Comparison of ENCODE assay signal across 3 cellular contexts in the genomic region with DNA sequence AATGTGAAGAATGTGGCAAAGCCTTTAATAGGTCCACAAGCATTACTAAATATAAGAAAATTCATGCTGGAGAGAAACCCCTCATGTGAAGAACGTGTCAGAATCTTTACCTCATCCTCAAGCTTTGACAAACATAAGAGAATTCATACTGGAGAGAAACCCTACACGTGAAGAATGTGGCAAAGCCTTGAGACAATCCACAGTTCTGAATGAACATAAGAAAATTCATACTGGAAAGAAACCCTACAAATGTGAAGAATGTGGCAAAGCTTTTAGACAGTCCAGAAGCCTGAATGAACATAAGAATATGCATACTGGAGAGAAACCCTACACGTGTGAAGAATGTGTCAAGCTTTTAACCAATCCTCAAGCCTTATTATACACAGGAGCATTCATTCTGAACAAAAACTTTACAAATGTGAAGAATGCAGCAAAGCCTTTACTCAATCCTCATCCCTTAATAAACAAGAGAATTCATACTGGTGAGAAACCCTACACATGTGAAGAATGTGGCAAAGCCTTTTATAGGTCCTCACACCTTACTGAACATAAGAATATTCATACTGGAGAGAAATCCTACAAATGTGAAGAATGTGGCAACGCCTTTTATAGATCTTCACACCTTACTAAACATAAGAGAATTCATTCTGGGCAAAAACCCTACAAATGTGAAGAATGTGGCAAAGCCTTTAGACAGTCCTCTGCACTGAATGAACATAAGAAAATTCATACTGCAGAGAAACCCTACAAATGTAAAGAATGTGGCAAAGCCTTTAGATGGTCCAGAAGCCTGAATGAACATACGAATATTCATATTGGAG.
TF ChIP-seq lines count a peak whose summit lies in the region.

No MANE protein-coding gene starts in this region.

TF ChIP-seq in HCT116, 20 proteins besides CTCF, POLR2A, EP300 and RAD21:
- TF ChIP-seq ZNF274 (IDR thresholded peaks at IDR 0.05; ENCODE audit: low read depth, low read length) (peak; percentile 74), JUND (IDR thresholded peaks at IDR 0.05) (no peak)
TF ChIP-seq in HCT116: peak in this region for 1.

TF ChIP-seq in IMR-90, 13 proteins besides CTCF, POLR2A, EP300 and RAD21:
- TF ChIP-seq MXI1 (IDR thresholded peaks at IDR 0.05; ENCODE audit: borderline replicate concordance, low read depth, low read length) = no peak
- TF ChIP-seq, protein P1, sequence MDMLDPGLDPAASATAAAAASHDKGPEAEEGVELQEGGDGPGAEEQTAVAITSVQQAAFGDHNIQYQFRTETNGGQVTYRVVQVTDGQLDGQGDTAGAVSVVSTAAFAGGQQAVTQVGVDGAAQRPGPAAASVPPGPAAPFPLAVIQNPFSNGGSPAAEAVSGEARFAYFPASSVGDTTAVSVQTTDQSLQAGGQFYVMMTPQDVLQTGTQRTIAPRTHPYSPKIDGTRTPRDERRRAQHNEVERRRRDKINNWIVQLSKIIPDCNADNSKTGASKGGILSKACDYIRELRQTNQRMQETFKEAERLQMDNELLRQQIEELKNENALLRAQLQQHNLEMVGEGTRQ (IDR thresholded peaks at IDR 0.05; ENCODE audit: low read depth, low read length) = no peak
- TF ChIP-seq CEBPB (IDR thresholded peaks at IDR 0.05; ENCODE audit: low read depth, low read length) = no peak
- TF ChIP-seq, protein P2, sequence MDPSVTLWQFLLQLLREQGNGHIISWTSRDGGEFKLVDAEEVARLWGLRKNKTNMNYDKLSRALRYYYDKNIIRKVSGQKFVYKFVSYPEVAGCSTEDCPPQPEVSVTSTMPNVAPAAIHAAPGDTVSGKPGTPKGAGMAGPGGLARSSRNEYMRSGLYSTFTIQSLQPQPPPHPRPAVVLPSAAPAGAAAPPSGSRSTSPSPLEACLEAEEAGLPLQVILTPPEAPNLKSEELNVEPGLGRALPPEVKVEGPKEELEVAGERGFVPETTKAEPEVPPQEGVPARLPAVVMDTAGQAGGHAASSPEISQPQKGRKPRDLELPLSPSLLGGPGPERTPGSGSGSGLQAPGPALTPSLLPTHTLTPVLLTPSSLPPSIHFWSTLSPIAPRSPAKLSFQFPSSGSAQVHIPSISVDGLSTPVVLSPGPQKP (IDR thresholded peaks at IDR 0.05; ENCODE audit: borderline replicate concordance, low read depth, low read length) = no peak
- TF ChIP-seq FOS (IDR thresholded peaks at IDR 0.05; ENCODE audit: low read depth, low read length) = no peak
- TF ChIP-seq SMC3 (IDR thresholded peaks at IDR 0.05; ENCODE audit: low read depth, low read length) = no peak

TF ChIP-seq in K562, 482 proteins besides CTCF, POLR2A, EP300 and RAD21:
- peak; percentile 87 for TF ChIP-seq ZNF274 (IDR thresholded peaks at IDR 0.05; ENCODE audit: borderline replicate concordance, low read depth, low read length)
- TF ChIP-seq, protein P3, sequence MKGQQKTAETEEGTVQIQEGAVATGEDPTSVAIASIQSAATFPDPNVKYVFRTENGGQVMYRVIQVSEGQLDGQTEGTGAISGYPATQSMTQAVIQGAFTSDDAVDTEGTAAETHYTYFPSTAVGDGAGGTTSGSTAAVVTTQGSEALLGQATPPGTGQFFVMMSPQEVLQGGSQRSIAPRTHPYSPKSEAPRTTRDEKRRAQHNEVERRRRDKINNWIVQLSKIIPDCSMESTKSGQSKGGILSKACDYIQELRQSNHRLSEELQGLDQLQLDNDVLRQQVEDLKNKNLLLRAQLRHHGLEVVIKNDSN (CRISPR knock-in tag; IDR thresholded peaks at IDR 0.05) = no peak
